In the genomic region with DNA sequence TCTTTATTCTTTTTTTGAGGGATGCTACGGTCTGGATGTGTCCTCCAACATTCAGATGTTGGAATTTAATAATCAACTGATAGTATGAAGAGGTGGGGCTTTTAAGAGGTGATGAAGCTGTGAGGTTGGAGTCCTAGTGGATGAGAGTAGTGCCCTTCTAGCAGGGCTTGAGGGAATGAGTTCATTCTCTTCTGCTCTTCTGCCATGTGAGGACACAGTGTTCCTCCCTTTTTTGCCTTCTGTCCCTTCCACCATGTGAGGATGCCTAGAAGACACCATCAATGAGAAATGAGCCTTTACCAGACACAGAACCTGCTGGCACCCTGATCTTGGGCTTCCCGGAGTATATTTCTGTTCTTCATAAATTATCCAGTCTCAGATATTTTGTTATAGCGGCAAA, we compare ENCODE assay signal across 17 cellular contexts.
"Had no signal": no experiment of that assay in that cellular context is flagged by ENCODE, and none has a peak within 500 bp of the region (broad histone marks: within the 10 kb centered on the region; RNA-seq: fewer than 3 reads in every experiment).

No MANE protein-coding gene starts in this region.

- H3K4me3 Mint-ChIP-seq: mesothelial cell of epicardium had no signal

- H3K36me3 ChIP-seq: esophagus muscularis mucosa, heart right ventricle, left lung, lower lobe of right lung had no signal

- H3K9me3 Mint-ChIP-seq: mesothelial cell of epicardium had no signal

- H3K9me3 ChIP-seq: esophagus muscularis mucosa, heart right ventricle, left lung, lower lobe of right lung, mucosa of descending colon had no signal

- H3K4me1 ChIP-seq: esophagus muscularis mucosa, foreskin keratinocyte, left lung, lower lobe of right lung had no signal

- ATAC-seq: foreskin keratinocyte, left cardiac atrium, left lung, lower lobe of right lung, mucosa of descending colon had no signal

- DNase-seq: dermis blood vessel endothelial cell; dorsolateral prefrontal cortex; effector CD4-positive, alpha-beta T cell; effector memory CD4-positive, alpha-beta T cell; foreskin keratinocyte; glutamatergic neuron; head of caudate nucleus; heart right ventricle; hippocampal formation; left cardiac atrium; left lung; lower lobe of right lung; mesenchymal stem cell; mucosa of descending colon had no signal

- H3K27me3 ChIP-seq: dorsolateral prefrontal cortex, esophagus muscularis mucosa, foreskin keratinocyte, heart right ventricle, left lung had no signal

- H3K36me3 Mint-ChIP-seq: mesothelial cell of epicardium had no signal

- H3K27ac Mint-ChIP-seq: mesothelial cell of epicardium had no signal

- H3K27ac ChIP-seq: coronary artery, dorsolateral prefrontal cortex, esophagus muscularis mucosa, foreskin keratinocyte, left lung, lower lobe of right lung had no signal

- H3K4me3 ChIP-seq: coronary artery, dorsolateral prefrontal cortex, esophagus muscularis mucosa, heart right ventricle, left lung, lower lobe of right lung, mucosa of descending colon had no signal
